1 cellular context compared by ENCODE assay signal in the genomic region with DNA sequence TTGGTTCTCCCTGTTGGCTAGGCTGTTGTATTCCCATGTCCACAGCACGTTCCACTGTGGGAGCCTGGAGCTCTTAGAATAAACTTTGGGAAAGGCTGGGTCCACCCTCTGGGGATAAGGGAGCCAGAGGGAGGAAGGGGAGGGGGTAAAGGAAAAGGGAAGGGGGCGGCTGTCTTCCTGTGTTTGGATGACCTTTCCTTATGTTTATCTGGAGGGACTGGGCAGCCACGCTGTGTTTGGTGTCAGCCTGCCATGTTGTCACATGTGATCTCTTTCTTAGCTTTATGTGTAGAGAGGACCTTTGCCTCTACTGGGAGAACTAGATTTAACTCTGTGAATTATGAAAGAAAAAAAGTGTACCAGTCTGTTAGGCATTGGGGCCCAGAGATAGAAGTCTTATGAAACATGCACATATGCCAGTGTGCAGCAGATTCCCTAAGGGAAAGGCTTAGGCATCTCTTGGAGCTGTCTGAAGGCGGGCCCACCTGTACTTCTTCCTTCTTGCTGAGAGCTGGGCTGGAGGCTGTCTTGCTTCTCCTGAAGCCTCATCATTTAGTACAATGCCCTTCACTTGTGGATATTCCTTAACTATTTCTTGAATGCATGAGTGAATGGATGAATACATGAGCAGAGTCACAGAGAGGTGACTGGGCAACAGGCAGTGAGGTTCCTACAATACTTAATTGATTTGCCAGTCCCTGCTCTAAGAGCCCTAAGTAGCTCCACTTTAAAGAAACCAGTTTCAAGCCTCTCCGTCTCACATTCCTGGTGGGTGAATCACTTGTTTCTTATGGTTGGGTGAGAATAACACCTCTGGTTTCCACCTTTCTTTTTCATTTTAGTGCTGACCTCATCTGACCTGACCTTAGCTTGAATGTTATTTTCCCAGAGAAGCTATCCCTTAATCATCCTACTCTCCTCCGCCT.
TF ChIP-seq lines count a peak whose summit lies in the region.

No MANE protein-coding gene starts in this region.

TF ChIP-seq in HCT116, 20 proteins besides CTCF, POLR2A, EP300 and RAD21 (continued from another document):
- TF ChIP-seq EZH2phosphoT487 (IDR thresholded peaks at IDR 0.05; ENCODE audit: borderline replicate concordance) (no peak), POLR2AphosphoS5 (IDR thresholded peaks at IDR 0.05; ENCODE audit: low read depth, low read length) (peak; percentile 73), SRF (IDR thresholded peaks at IDR 0.05; ENCODE audit: low read depth) (peak; percentile 57; the same call in 1 of the 2 replicates), CEBPB (IDR thresholded peaks at IDR 0.05; ENCODE audit: low read depth) (peak; percentile 91), EGR1 (IDR thresholded peaks at IDR 0.05; ENCODE audit: low read depth) (no peak; the same call in 1 of the 2 replicates), SP1 (IDR thresholded peaks at IDR 0.05; ENCODE audit: low read depth) (peak; percentile 99)
- TF ChIP-seq, protein P1, sequence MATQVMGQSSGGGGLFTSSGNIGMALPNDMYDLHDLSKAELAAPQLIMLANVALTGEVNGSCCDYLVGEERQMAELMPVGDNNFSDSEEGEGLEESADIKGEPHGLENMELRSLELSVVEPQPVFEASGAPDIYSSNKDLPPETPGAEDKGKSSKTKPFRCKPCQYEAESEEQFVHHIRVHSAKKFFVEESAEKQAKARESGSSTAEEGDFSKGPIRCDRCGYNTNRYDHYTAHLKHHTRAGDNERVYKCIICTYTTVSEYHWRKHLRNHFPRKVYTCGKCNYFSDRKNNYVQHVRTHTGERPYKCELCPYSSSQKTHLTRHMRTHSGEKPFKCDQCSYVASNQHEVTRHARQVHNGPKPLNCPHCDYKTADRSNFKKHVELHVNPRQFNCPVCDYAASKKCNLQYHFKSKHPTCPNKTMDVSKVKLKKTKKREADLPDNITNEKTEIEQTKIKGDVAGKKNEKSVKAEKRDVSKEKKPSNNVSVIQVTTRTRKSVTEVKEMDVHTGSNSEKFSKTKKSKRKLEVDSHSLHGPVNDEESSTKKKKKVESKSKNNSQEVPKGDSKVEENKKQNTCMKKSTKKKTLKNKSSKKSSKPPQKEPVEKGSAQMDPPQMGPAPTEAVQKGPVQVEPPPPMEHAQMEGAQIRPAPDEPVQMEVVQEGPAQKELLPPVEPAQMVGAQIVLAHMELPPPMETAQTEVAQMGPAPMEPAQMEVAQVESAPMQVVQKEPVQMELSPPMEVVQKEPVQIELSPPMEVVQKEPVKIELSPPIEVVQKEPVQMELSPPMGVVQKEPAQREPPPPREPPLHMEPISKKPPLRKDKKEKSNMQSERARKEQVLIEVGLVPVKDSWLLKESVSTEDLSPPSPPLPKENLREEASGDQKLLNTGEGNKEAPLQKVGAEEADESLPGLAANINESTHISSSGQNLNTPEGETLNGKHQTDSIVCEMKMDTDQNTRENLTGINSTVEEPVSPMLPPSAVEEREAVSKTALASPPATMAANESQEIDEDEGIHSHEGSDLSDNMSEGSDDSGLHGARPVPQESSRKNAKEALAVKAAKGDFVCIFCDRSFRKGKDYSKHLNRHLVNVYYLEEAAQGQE (IDR thresholded peaks at IDR 0.05; ENCODE audit: low read depth), result no peak
